In the genomic region with DNA sequence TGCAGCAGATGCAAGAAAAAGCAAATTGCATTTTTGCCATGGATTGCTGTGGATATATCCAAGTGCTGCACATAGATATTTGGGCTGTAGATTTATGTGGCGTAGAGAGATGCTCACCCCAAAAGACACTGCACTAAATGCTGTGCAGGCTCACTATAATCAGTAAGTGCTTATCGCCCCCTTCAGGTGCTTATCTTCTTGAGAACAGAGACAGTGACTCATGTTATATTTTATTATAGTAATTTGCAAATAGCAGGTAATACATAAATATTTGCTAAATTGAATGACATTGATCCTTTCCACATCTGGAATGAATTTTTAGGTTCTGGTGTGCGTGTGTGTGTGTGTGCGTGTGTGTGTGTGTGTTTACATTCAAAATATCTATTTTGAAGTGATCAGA, we compare ENCODE assay signal across 9 cellular contexts. TPM values are rescaled to one million over a fixed set of nuclear protein-coding genes. Genes with fewer than 3 reads are reported as not detected.
A peak's percentile ranks its signal among the peaks of the same experiment; 100 is the strongest.
DNase-seq lines count a peak whose midpoint lies in the region; ATAC-seq and TF ChIP-seq lines count a peak whose summit lies in the region.
"Had no signal": no experiment of that assay in that cellular context is flagged by ENCODE, and none has a peak within 500 bp of the region (broad histone marks: within the 10 kb centered on the region; RNA-seq: fewer than 3 reads in every experiment).

No MANE protein-coding gene starts in this region.

- no peak for TF ChIP-seq POLR2A in prostate gland (IDR thresholded peaks at IDR 0.05)

- H3K27me3 ChIP-seq in Panc1 (ENCODE audit: control insufficient read depth, insufficient read depth, low read length) (no peaks in the 10 kb centered on the region), prostate gland (replicated peaks; ENCODE audit: insufficient read depth) (no peaks in the 10 kb centered on the region)

- H3K4me3 ChIP-seq in GM12865 (ENCODE audit: low read depth, low read length) (no peak overlapping the region), Panc1 (ENCODE audit: low read depth in 2 of 2, low read length in 2 of 2) (no peak overlapping the region), fibroblast of pulmonary artery (replicated peaks; ENCODE audit: low read depth, low read length) (no peak overlapping the region), prostate gland (no peak overlapping the region)
- H3K4me3 ChIP-seq: skin epidermis had no signal

- H3K27ac ChIP-seq in Panc1 (ENCODE audit: low read length): no peak overlapping the region
- no peak overlapping the region for H3K27ac ChIP-seq in prostate gland
- H3K27ac ChIP-seq: skin epidermis had no signal

- DNase-seq in ACHN (peak; percentile 72), GM12865 (ENCODE audit: low read depth) (peak; percentile 37), Panc1 (ENCODE audit: low read depth, low spot score) (no peak), fibroblast of pulmonary artery (ENCODE audit: low read depth) (peak; percentile 31), COLO829 (ENCODE audit: low spot score) (no peak), prostate gland (ENCODE audit: low spot score) (no peak), cardiac septum (ENCODE audit: low spot score) (no peak), epidermal melanocyte (ENCODE audit: insufficient read length, low spot score) (no peak)

- in situ Hi-C loops in ACHN (cut with HindIII; ENCODE audit: low pct_ligation_motif_present, low pct_unique_long_range_greater_than_20kb, low sequenced_read_pairs) (loop anchor here (25.0 kb wide), 1 partner anchor 325 kb away; no protein-coding TSS in a partner anchor), Panc1 (cut with HindIII; ENCODE audit: low pct_unique_long_range_greater_than_20kb, low sequenced_read_pairs) (no loop called here)

- POLR2A ChIA-PET in Panc1 (lab: Charles Lee): no interaction called here

- H3K4me1 ChIP-seq in Panc1 (ENCODE audit: control insufficient read depth, insufficient read depth, low read length): no peaks in the 10 kb centered on the region
- no peaks in the 10 kb centered on the region for H3K4me1 ChIP-seq in prostate gland (replicated peaks)

- H3K9me3 ChIP-seq in Panc1 (ENCODE audit: control insufficient read depth, insufficient read depth, low read depth, low read length) (no peaks in the 10 kb centered on the region), prostate gland (no peaks in the 10 kb centered on the region)

- CTCF ChIA-PET in Panc1 (lab: Charles Lee): no interaction called here

- ATAC-seq in Panc1: peak; percentile 83

- WGBS in prostate gland: 54% methylated on average over 4 of the region's 4 CpGs

- intact Hi-C loops in Panc1 (cut with micrococcal nuclease; ENCODE audit: unreplicated experiment): no loop called here
- intact Hi-C loops in prostate gland (cut with DNase I): no loop called here
- intact Hi-C loops in cardiac septum (cut with DNase I): no loop called here

- H3K36me3 ChIP-seq in Panc1 (ENCODE audit: control insufficient read depth, insufficient read depth, low read length) (no peaks in the 10 kb centered on the region), prostate gland (no peaks in the 10 kb centered on the region)

- TF ChIP-seq CTCF in GM12865 (IDR thresholded peaks at IDR 0.05; ENCODE audit: insufficient read depth, low read depth, low read length, missing control alignments) (peak; percentile 30), Panc1 (IDR thresholded peaks at IDR 0.05) (peak; percentile 61), fibroblast of pulmonary artery (IDR thresholded peaks at IDR 0.05; ENCODE audit: low read length, missing control alignments) (peak; percentile 21), prostate gland (IDR thresholded peaks at IDR 0.05) (peak in 1 of 4 experiments; percentile 17)

- BruUV-seq in Panc1 (replicated peaks; lab: Mats Ljungman, UMichigan): no TSS peak

RNA-seq across cellular contexts. Expression of a gene that starts 36.8 kb away (rescaled TPM):
- total RNA-seq in Panc1 (2021; ENCODE audit: unreplicated experiment) (2.5 TPM), prostate gland (10 to 100 TPM; 17.0 to 28.6 TPM), cardiac septum (12.0 TPM)
- polyA plus RNA-seq in Panc1 (2012; ENCODE audit: insufficient read length): 1.7 TPM

Comparison
In these comparisons a context has a peak if more than half of its experiments do, and no peak if none do; other contexts are left out.
1. DNase-seq: peak in ACHN (single experiment), GM12865 (single experiment) and fibroblast of pulmonary artery (single experiment); none in Panc1 (single experiment), COLO829 (single experiment), prostate gland (single experiment), cardiac septum (single experiment) and epidermal melanocyte (single experiment).